ENCODE assay signal across 11 cellular contexts in genomic region chr5:64690104-64690416, GRCh38. TPM values are rescaled to one million over a fixed set of nuclear protein-coding genes. Genes with fewer than 3 reads are reported as not detected.
DNase-seq lines count a peak whose midpoint lies in the region; ATAC-seq and TF ChIP-seq lines count a peak whose summit lies in the region.
"Had no signal": no experiment of that assay in that cellular context is flagged by ENCODE, and none has a peak within 500 bp of the region (broad histone marks: within the 10 kb centered on the region; RNA-seq: fewer than 3 reads in every experiment).

No MANE protein-coding gene starts in this region.

- H3K9me3 ChIP-seq in heart left ventricle (no peaks in the 10 kb centered on the region), ascending aorta (no peaks in the 10 kb centered on the region), iPS-20b (ENCODE audit: insufficient read depth, low read depth, low read length) (no peaks in the 10 kb centered on the region), testis (no peaks in the 10 kb centered on the region)

- TF ChIP-seq CTCF in heart left ventricle (IDR thresholded peaks at IDR 0.05) (no peak), ascending aorta (IDR thresholded peaks at IDR 0.05) (no peak), testis (IDR thresholded peaks at IDR 0.05) (no peak)

- H3K27me3 ChIP-seq in heart left ventricle, result peaks cover 2 to 61% (median 20%) of the 10 kb centered on the region in 9 donors
- H3K27me3 ChIP-seq in ascending aorta, result no peaks in the 10 kb centered on the region
- H3K27me3 ChIP-seq in iPS-20b (ENCODE audit: insufficient read depth, low read length), result peaks cover 40% of the 10 kb centered on the region
- H3K27me3 ChIP-seq in testis, result no peaks in the 10 kb centered on the region

- peak overlapping the region in 11 of 12 donors; percentile 20 to 46 (median 34) for H3K4me3 ChIP-seq in heart left ventricle
- H3K4me3 ChIP-seq in ascending aorta, result peak overlapping the region; percentile 39 to 48
- H3K4me3 ChIP-seq in iPS-20b (ENCODE audit: low read length), result peak overlapping the region; percentile 65
- peak overlapping the region; percentile 26 to 59 for H3K4me3 ChIP-seq in testis

- no peak for DNase-seq in heart left ventricle
- DNase-seq in cardiac septum (ENCODE audit: low spot score), result no peak
- no peak for DNase-seq in ascending aorta (ENCODE audit: low spot score in 2 of 2)
- DNase-seq in testis, result no peak
- DNase-seq in COLO829 (ENCODE audit: low spot score), result no peak
- DNase-seq in T-helper 1 cell, result no peak
- DNase-seq: hippocampal formation had no signal

- WGBS in heart left ventricle, 4 donors, result 1 to 2% (median 1%) methylated on average over 9 of the region's 9 CpGs
- 0 to 1% methylated on average over 9 of the region's 9 CpGs for WGBS in testis, 2 donors

- H3K9ac ChIP-seq in iPS-20b (ENCODE audit: low read depth, low read length), result peak overlapping the region; percentile 65; the same call in 1 of the 2 replicates

- ATAC-seq in heart left ventricle (no peak), GM21737 (IDR thresholded peaks at IDR 0.05; ENCODE audit: unreplicated experiment) (no peak)

- H3K36me3 ChIP-seq in heart left ventricle (no peaks in the 10 kb centered on the region), ascending aorta (no peaks in the 10 kb centered on the region), iPS-20b (ENCODE audit: insufficient read depth, low read depth, low read length) (no peaks in the 10 kb centered on the region), testis (ENCODE audit: low read depth, missing control alignments) (no peaks in the 10 kb centered on the region)

- peaks cover 0 to 13% (median 1%) of the 10 kb centered on the region in 12 donors for H3K4me1 ChIP-seq in heart left ventricle
- no peaks in the 10 kb centered on the region for H3K4me1 ChIP-seq in ascending aorta
- H3K4me1 ChIP-seq in iPS-20b (ENCODE audit: insufficient read depth, low read length), result peaks cover 17% of the 10 kb centered on the region; the same call in 1 of the 2 replicates
- H3K4me1 ChIP-seq in testis, result peaks cover 4% of the 10 kb centered on the region

- intact Hi-C loops in heart left ventricle (cut with DNase I) (no loop called here), cardiac septum (cut with DNase I) (no loop called here), ascending aorta (cut with DNase I) (no loop called here), testis (cut with DNase I; ENCODE audit: low total_unique reads) (no loop called here)

- H3K27ac ChIP-seq in heart left ventricle (no peak overlapping the region), ascending aorta (no peak overlapping the region), iPS-20b (ENCODE audit: low read length) (no peak overlapping the region), testis (no peak overlapping the region)

- TF ChIP-seq POLR2A in heart left ventricle (IDR thresholded peaks at IDR 0.05) (no peak), testis (IDR thresholded peaks at IDR 0.05) (no peak)

RNA-seq across cellular contexts. Expression of gene SHISAL2B, which starts 0.2 kb away (rescaled TPM):
- total RNA-seq in heart left ventricle, result not detected
- polyA plus RNA-seq in heart left ventricle, result not detected
- total RNA-seq in cardiac septum, result not detected
- total RNA-seq in ascending aorta, result not detected
- 1 to 10 TPM in 1 of 2 donors, under 1 TPM in 1; 0.74 to 1.0 TPM for total RNA-seq in testis
- not detected for polyA plus RNA-seq in testis (ENCODE audit: insufficient read depth, low read depth, low replicate concordance)
- total RNA-seq: CD4-positive, CD25-positive, alpha-beta regulatory T cell; pulmonary artery endothelial cell had no signal
- polyA plus RNA-seq: CD4-positive, CD25-positive, alpha-beta regulatory T cell had no signal
